1 cellular context compared by ENCODE assay signal in the genomic region with DNA sequence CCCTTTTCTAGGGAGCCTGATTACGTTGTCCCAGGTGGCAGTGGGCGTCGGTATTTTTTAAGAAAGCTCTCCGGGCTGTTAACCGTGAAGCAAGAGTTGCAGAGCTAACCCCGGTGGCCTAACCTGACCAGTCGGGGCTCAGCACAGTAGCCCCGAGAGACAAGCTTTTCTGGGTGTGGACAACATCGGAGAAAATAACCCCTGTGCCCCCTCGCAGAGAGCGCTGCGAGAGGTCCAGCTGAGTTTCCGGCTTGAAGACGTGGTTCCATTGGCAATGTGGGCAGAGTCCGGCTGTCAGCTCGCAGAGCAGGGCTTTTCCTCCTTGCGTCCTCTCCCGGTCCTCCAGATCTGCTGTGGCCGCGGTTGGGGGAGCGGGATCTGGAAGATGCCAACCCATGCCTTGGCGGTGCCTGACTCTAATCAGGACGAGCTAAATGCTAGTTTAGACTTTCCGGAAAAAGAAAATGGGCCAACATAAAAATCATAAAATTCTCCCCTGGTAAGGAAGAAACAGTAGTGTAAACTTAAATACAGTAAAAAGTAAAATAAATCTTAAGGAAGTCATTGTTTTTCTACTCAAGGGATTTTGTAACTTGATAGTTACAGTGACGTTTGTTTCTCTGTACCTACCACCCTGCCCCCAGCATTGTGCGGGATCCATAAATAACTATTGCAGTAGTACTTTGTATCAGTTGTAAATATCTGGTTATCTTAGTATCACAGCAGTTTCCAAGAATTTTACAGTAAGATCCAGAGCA.
TF ChIP-seq lines count a peak whose summit lies in the region.

No MANE protein-coding gene starts in this region.

TF ChIP-seq in K562, 482 proteins besides CTCF, POLR2A, EP300 and RAD21 (continued from another document and continues in another):
- TF ChIP-seq, protein P1, sequence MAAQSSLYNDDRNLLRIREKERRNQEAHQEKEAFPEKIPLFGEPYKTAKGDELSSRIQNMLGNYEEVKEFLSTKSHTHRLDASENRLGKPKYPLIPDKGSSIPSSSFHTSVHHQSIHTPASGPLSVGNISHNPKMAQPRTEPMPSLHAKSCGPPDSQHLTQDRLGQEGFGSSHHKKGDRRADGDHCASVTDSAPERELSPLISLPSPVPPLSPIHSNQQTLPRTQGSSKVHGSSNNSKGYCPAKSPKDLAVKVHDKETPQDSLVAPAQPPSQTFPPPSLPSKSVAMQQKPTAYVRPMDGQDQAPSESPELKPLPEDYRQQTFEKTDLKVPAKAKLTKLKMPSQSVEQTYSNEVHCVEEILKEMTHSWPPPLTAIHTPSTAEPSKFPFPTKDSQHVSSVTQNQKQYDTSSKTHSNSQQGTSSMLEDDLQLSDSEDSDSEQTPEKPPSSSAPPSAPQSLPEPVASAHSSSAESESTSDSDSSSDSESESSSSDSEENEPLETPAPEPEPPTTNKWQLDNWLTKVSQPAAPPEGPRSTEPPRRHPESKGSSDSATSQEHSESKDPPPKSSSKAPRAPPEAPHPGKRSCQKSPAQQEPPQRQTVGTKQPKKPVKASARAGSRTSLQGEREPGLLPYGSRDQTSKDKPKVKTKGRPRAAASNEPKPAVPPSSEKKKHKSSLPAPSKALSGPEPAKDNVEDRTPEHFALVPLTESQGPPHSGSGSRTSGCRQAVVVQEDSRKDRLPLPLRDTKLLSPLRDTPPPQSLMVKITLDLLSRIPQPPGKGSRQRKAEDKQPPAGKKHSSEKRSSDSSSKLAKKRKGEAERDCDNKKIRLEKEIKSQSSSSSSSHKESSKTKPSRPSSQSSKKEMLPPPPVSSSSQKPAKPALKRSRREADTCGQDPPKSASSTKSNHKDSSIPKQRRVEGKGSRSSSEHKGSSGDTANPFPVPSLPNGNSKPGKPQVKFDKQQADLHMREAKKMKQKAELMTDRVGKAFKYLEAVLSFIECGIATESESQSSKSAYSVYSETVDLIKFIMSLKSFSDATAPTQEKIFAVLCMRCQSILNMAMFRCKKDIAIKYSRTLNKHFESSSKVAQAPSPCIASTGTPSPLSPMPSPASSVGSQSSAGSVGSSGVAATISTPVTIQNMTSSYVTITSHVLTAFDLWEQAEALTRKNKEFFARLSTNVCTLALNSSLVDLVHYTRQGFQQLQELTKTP (IDR thresholded peaks at IDR 0.05; ENCODE audit: low read depth in 1 of 2, partially characterized antibody in 2 of 2), result peak in 1 of 2 experiments; percentile 90
- no peak for TF ChIP-seq ARHGAP35 (IDR thresholded peaks at IDR 0.05; ENCODE audit: partially characterized antibody)
- TF ChIP-seq SUPT5H (IDR thresholded peaks at IDR 0.05), result peak; percentile 47; the same call in 1 of the 2 replicates
- no peak for TF ChIP-seq HSF4 (CRISPR knock-in tag; IDR thresholded peaks at IDR 0.05; ENCODE audit: borderline replicate concordance)
- no peak for TF ChIP-seq TAF15 (IDR thresholded peaks at IDR 0.05; ENCODE audit: low read depth, low read length)
- no peak for TF ChIP-seq XRCC3 (IDR thresholded peaks at IDR 0.05)
- peak; percentile 53; the same call in 1 of the 2 replicates for TF ChIP-seq SOX6 (IDR thresholded peaks at IDR 0.05)
- no peak for TF ChIP-seq E2F3 (CRISPR knock-in tag; IDR thresholded peaks at IDR 0.05)
- TF ChIP-seq, protein P2, sequence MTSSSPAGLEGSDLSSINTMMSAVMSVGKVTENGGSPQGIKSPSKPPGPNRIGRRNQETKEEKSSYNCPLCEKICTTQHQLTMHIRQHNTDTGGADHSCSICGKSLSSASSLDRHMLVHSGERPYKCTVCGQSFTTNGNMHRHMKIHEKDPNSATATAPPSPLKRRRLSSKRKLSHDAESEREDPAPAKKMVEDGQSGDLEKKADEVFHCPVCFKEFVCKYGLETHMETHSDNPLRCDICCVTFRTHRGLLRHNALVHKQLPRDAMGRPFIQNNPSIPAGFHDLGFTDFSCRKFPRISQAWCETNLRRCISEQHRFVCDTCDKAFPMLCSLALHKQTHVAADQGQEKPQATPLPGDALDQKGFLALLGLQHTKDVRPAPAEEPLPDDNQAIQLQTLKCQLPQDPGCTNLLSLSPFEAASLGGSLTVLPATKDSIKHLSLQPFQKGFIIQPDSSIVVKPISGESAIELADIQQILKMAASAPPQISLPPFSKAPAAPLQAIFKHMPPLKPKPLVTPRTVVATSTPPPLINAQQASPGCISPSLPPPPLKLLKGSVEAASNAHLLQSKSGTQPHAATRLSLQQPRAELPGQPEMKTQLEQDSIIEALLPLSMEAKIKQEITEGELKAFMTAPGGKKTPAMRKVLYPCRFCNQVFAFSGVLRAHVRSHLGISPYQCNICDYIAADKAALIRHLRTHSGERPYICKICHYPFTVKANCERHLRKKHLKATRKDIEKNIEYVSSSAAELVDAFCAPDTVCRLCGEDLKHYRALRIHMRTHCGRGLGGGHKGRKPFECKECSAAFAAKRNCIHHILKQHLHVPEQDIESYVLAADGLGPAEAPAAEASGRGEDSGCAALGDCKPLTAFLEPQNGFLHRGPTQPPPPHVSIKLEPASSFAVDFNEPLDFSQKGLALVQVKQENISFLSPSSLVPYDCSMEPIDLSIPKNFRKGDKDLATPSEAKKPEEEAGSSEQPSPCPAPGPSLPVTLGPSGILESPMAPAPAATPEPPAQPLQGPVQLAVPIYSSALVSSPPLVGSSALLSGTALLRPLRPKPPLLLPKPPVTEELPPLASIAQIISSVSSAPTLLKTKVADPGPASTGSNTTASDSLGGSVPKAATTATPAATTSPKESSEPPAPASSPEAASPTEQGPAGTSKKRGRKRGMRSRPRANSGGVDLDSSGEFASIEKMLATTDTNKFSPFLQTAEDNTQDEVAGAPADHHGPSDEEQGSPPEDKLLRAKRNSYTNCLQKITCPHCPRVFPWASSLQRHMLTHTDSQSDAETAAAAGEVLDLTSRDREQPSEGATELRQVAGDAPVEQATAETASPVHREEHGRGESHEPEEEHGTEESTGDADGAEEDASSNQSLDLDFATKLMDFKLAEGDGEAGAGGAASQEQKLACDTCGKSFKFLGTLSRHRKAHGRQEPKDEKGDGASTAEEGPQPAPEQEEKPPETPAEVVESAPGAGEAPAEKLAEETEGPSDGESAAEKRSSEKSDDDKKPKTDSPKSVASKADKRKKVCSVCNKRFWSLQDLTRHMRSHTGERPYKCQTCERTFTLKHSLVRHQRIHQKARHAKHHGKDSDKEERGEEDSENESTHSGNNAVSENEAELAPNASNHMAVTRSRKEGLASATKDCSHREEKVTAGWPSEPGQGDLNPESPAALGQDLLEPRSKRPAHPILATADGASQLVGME (CRISPR knock-in tag; IDR thresholded peaks at IDR 0.05), result no peak
- TF ChIP-seq, protein P3, sequence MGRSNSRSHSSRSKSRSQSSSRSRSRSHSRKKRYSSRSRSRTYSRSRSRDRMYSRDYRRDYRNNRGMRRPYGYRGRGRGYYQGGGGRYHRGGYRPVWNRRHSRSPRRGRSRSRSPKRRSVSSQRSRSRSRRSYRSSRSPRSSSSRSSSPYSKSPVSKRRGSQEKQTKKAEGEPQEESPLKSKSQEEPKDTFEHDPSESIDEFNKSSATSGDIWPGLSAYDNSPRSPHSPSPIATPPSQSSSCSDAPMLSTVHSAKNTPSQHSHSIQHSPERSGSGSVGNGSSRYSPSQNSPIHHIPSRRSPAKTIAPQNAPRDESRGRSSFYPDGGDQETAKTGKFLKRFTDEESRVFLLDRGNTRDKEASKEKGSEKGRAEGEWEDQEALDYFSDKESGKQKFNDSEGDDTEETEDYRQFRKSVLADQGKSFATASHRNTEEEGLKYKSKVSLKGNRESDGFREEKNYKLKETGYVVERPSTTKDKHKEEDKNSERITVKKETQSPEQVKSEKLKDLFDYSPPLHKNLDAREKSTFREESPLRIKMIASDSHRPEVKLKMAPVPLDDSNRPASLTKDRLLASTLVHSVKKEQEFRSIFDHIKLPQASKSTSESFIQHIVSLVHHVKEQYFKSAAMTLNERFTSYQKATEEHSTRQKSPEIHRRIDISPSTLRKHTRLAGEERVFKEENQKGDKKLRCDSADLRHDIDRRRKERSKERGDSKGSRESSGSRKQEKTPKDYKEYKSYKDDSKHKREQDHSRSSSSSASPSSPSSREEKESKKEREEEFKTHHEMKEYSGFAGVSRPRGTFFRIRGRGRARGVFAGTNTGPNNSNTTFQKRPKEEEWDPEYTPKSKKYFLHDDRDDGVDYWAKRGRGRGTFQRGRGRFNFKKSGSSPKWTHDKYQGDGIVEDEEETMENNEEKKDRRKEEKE (IDR thresholded peaks at IDR 0.05; ENCODE audit: borderline replicate concordance in 1 of 2, control insufficient read depth in 1 of 2, low read depth in 2 of 2, low read length in 1 of 2), result no peak
- no peak for TF ChIP-seq FOXM1 (IDR thresholded peaks at IDR 0.05; ENCODE audit: low read depth)
- TF ChIP-seq FOXM1 (CRISPR knock-in tag; IDR thresholded peaks at IDR 0.05; ENCODE audit: low read depth), result no peak
- TF ChIP-seq CEBPB (tag; IDR thresholded peaks at IDR 0.05), result no peak
- no peak for TF ChIP-seq EHMT2 (IDR thresholded peaks at IDR 0.05)
- no peak for TF ChIP-seq NR2C2 (CRISPR knock-in tag; IDR thresholded peaks at IDR 0.05)
- peak; percentile 43; the same call in 1 of the 2 replicates for TF ChIP-seq NR2C2 (tag; IDR thresholded peaks at IDR 0.05)
- TF ChIP-seq, protein P4, sequence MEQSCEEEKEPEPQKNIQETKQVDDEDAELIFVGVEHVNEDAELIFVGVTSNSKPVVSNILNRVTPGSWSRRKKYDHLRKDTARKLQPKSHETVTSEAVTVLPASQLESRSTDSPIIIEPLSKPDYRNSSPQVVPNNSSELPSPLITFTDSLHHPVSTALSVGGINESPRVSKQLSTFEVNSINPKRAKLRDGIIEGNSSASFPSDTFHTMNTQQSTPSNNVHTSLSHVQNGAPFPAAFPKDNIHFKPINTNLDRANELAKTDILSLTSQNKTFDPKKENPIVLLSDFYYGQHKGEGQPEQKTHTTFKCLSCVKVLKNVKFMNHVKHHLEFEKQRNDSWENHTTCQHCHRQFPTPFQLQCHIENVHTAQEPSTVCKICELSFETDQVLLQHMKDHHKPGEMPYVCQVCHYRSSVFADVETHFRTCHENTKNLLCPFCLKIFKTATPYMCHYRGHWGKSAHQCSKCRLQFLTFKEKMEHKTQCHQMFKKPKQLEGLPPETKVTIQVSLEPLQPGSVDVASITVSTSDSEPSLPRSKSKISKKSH (CRISPR knock-in tag; IDR thresholded peaks at IDR 0.05), result no peak
- TF ChIP-seq, protein P5, sequence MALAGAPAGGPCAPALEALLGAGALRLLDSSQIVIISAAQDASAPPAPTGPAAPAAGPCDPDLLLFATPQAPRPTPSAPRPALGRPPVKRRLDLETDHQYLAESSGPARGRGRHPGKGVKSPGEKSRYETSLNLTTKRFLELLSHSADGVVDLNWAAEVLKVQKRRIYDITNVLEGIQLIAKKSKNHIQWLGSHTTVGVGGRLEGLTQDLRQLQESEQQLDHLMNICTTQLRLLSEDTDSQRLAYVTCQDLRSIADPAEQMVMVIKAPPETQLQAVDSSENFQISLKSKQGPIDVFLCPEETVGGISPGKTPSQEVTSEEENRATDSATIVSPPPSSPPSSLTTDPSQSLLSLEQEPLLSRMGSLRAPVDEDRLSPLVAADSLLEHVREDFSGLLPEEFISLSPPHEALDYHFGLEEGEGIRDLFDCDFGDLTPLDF (CRISPR knock-in tag; IDR thresholded peaks at IDR 0.05), result no peak
- TF ChIP-seq, protein P6, sequence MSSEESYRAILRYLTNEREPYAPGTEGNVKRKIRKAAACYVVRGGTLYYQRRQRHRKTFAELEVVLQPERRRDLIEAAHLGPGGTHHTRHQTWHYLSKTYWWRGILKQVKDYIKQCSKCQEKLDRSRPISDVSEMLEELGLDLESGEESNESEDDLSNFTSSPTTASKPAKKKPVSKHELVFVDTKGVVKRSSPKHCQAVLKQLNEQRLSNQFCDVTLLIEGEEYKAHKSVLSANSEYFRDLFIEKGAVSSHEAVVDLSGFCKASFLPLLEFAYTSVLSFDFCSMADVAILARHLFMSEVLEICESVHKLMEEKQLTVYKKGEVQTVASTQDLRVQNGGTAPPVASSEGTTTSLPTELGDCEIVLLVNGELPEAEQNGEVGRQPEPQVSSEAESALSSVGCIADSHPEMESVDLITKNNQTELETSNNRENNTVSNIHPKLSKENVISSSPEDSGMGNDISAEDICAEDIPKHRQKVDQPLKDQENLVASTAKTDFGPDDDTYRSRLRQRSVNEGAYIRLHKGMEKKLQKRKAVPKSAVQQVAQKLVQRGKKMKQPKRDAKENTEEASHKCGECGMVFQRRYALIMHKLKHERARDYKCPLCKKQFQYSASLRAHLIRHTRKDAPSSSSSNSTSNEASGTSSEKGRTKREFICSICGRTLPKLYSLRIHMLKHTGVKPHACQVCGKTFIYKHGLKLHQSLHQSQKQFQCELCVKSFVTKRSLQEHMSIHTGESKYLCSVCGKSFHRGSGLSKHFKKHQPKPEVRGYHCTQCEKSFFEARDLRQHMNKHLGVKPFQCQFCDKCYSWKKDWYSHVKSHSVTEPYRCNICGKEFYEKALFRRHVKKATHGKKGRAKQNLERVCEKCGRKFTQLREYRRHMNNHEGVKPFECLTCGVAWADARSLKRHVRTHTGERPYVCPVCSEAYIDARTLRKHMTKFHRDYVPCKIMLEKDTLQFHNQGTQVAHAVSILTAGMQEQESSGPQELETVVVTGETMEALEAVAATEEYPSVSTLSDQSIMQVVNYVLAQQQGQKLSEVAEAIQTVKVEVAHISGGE (CRISPR knock-in tag; IDR thresholded peaks at IDR 0.05), result no peak
- no peak for TF ChIP-seq ZNF217 (CRISPR knock-in tag; IDR thresholded peaks at IDR 0.05)
- TF ChIP-seq, protein P7, sequence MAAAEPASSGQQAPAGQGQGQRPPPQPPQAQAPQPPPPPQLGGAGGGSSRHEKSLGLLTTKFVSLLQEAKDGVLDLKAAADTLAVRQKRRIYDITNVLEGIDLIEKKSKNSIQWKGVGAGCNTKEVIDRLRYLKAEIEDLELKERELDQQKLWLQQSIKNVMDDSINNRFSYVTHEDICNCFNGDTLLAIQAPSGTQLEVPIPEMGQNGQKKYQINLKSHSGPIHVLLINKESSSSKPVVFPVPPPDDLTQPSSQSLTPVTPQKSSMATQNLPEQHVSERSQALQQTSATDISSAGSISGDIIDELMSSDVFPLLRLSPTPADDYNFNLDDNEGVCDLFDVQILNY (CRISPR knock-in tag; IDR thresholded peaks at IDR 0.05), result no peak
- TF ChIP-seq, protein P8, sequence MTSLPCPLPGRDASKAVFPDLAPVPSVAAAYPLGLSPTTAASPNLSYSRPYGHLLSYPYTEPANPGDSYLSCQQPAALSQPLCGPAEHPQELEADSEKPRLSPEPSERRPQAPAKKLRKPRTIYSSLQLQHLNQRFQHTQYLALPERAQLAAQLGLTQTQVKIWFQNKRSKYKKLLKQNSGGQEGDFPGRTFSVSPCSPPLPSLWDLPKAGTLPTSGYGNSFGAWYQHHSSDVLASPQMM (CRISPR knock-in tag; IDR thresholded peaks at IDR 0.05), result no peak
- TF ChIP-seq, protein P9, sequence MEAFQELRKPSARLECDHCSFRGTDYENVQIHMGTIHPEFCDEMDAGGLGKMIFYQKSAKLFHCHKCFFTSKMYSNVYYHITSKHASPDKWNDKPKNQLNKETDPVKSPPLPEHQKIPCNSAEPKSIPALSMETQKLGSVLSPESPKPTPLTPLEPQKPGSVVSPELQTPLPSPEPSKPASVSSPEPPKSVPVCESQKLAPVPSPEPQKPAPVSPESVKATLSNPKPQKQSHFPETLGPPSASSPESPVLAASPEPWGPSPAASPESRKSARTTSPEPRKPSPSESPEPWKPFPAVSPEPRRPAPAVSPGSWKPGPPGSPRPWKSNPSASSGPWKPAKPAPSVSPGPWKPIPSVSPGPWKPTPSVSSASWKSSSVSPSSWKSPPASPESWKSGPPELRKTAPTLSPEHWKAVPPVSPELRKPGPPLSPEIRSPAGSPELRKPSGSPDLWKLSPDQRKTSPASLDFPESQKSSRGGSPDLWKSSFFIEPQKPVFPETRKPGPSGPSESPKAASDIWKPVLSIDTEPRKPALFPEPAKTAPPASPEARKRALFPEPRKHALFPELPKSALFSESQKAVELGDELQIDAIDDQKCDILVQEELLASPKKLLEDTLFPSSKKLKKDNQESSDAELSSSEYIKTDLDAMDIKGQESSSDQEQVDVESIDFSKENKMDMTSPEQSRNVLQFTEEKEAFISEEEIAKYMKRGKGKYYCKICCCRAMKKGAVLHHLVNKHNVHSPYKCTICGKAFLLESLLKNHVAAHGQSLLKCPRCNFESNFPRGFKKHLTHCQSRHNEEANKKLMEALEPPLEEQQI (IDR thresholded peaks at IDR 0.05), result no peak
- no peak for TF ChIP-seq NCOA4 (IDR thresholded peaks at IDR 0.05; ENCODE audit: partially characterized antibody)
